2 cellular contexts compared by ENCODE assay signal in the genomic region with DNA sequence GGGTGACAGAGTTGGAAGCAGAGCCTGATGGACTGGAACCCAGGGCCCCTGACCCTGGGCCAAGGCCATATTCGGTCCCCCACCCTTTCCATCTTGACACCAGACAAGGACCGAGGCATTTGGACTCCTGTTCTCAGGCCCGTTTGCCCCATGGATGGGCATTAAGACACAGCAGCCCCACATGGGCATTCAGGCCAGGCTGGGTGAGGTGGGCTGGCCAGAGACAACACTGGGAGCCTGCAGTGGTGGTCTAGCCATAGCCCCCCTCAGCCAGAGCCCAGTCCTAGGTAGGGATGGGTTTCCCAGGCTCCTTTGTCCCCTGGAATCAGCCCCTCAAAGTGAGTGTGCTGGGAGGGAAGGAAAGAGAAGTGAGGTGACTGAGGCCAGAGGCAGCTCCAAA.
TF ChIP-seq lines count a peak whose summit lies in the region.

No MANE protein-coding gene starts in this region.

TF ChIP-seq in SK-N-SH, 30 proteins besides CTCF, POLR2A, EP300 and RAD21 (continued from another document):
- TF ChIP-seq, protein P1, sequence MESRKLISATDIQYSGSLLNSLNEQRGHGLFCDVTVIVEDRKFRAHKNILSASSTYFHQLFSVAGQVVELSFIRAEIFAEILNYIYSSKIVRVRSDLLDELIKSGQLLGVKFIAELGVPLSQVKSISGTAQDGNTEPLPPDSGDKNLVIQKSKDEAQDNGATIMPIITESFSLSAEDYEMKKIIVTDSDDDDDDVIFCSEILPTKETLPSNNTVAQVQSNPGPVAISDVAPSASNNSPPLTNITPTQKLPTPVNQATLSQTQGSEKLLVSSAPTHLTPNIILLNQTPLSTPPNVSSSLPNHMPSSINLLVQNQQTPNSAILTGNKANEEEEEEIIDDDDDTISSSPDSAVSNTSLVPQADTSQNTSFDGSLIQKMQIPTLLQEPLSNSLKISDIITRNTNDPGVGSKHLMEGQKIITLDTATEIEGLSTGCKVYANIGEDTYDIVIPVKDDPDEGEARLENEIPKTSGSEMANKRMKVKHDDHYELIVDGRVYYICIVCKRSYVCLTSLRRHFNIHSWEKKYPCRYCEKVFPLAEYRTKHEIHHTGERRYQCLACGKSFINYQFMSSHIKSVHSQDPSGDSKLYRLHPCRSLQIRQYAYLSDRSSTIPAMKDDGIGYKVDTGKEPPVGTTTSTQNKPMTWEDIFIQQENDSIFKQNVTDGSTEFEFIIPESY (IDR thresholded peaks at IDR 0.05; ENCODE audit: borderline replicate concordance, low read depth) = no peak

TF ChIP-seq in SK-N-SH treated with all-trans-retinoic acid at 6 μM for 48 hours, 23 proteins besides CTCF, POLR2A, EP300 and RAD21 (continued from another document):
- TF ChIP-seq PPARA (CRISPR knock-in tag; IDR thresholded peaks at IDR 0.05; ENCODE audit: borderline replicate concordance) (no peak), ZNF8 (CRISPR knock-in tag; IDR thresholded peaks at IDR 0.05) (no peak), ARNTL (CRISPR knock-in tag; IDR thresholded peaks at IDR 0.05; ENCODE audit: borderline replicate concordance, low read depth) (no peak), OSR1 (CRISPR knock-in tag; IDR thresholded peaks at IDR 0.05) (no peak), ZC3H10 (CRISPR knock-in tag; IDR thresholded peaks at IDR 0.05) (no peak), ZNF565 (CRISPR knock-in tag; conservative IDR thresholded peaks at IDR 0.05; ENCODE audit: low read depth) (no peak), ZNF70 (CRISPR knock-in tag; IDR thresholded peaks at IDR 0.05) (no peak)
- TF ChIP-seq, protein P2, sequence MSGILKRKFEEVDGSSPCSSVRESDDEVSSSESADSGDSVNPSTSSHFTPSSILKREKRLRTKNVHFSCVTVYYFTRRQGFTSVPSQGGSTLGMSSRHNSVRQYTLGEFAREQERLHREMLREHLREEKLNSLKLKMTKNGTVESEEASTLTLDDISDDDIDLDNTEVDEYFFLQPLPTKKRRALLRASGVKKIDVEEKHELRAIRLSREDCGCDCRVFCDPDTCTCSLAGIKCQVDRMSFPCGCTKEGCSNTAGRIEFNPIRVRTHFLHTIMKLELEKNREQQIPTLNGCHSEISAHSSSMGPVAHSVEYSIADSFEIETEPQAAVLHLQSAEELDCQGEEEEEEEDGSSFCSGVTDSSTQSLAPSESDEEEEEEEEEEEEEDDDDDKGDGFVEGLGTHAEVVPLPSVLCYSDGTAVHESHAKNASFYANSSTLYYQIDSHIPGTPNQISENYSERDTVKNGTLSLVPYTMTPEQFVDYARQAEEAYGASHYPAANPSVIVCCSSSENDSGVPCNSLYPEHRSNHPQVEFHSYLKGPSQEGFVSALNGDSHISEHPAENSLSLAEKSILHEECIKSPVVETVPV (CRISPR knock-in tag; IDR thresholded peaks at IDR 0.05) = no peak
- TF ChIP-seq, protein P3, sequence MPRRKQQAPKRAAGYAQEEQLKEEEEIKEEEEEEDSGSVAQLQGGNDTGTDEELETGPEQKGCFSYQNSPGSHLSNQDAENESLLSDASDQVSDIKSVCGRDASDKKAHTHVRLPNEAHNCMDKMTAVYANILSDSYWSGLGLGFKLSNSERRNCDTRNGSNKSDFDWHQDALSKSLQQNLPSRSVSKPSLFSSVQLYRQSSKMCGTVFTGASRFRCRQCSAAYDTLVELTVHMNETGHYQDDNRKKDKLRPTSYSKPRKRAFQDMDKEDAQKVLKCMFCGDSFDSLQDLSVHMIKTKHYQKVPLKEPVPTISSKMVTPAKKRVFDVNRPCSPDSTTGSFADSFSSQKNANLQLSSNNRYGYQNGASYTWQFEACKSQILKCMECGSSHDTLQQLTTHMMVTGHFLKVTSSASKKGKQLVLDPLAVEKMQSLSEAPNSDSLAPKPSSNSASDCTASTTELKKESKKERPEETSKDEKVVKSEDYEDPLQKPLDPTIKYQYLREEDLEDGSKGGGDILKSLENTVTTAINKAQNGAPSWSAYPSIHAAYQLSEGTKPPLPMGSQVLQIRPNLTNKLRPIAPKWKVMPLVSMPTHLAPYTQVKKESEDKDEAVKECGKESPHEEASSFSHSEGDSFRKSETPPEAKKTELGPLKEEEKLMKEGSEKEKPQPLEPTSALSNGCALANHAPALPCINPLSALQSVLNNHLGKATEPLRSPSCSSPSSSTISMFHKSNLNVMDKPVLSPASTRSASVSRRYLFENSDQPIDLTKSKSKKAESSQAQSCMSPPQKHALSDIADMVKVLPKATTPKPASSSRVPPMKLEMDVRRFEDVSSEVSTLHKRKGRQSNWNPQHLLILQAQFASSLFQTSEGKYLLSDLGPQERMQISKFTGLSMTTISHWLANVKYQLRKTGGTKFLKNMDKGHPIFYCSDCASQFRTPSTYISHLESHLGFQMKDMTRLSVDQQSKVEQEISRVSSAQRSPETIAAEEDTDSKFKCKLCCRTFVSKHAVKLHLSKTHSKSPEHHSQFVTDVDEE (CRISPR knock-in tag; IDR thresholded peaks at IDR 0.05) = no peak
- TF ChIP-seq, protein P4, sequence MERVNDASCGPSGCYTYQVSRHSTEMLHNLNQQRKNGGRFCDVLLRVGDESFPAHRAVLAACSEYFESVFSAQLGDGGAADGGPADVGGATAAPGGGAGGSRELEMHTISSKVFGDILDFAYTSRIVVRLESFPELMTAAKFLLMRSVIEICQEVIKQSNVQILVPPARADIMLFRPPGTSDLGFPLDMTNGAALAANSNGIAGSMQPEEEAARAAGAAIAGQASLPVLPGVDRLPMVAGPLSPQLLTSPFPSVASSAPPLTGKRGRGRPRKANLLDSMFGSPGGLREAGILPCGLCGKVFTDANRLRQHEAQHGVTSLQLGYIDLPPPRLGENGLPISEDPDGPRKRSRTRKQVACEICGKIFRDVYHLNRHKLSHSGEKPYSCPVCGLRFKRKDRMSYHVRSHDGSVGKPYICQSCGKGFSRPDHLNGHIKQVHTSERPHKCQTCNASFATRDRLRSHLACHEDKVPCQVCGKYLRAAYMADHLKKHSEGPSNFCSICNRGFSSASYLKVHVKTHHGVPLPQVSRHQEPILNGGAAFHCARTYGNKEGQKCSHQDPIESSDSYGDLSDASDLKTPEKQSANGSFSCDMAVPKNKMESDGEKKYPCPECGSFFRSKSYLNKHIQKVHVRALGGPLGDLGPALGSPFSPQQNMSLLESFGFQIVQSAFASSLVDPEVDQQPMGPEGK (CRISPR knock-in tag; IDR thresholded peaks at IDR 0.05; ENCODE audit: borderline replicate concordance) = no peak
- TF ChIP-seq, protein P5, sequence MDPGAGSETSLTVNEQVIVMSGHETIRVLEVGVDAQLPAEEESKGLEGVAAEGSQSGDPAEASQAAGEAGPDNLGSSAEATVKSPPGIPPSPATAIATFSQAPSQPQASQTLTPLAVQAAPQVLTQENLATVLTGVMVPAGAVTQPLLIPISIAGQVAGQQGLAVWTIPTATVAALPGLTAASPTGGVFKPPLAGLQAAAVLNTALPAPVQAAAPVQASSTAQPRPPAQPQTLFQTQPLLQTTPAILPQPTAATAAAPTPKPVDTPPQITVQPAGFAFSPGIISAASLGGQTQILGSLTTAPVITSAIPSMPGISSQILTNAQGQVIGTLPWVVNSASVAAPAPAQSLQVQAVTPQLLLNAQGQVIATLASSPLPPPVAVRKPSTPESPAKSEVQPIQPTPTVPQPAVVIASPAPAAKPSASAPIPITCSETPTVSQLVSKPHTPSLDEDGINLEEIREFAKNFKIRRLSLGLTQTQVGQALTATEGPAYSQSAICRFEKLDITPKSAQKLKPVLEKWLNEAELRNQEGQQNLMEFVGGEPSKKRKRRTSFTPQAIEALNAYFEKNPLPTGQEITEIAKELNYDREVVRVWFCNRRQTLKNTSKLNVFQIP (CRISPR knock-in tag; IDR thresholded peaks at IDR 0.05; ENCODE audit: borderline replicate concordance, low read depth) = no peak
